ENCODE assay signal across 8 cellular contexts in the genomic region with DNA sequence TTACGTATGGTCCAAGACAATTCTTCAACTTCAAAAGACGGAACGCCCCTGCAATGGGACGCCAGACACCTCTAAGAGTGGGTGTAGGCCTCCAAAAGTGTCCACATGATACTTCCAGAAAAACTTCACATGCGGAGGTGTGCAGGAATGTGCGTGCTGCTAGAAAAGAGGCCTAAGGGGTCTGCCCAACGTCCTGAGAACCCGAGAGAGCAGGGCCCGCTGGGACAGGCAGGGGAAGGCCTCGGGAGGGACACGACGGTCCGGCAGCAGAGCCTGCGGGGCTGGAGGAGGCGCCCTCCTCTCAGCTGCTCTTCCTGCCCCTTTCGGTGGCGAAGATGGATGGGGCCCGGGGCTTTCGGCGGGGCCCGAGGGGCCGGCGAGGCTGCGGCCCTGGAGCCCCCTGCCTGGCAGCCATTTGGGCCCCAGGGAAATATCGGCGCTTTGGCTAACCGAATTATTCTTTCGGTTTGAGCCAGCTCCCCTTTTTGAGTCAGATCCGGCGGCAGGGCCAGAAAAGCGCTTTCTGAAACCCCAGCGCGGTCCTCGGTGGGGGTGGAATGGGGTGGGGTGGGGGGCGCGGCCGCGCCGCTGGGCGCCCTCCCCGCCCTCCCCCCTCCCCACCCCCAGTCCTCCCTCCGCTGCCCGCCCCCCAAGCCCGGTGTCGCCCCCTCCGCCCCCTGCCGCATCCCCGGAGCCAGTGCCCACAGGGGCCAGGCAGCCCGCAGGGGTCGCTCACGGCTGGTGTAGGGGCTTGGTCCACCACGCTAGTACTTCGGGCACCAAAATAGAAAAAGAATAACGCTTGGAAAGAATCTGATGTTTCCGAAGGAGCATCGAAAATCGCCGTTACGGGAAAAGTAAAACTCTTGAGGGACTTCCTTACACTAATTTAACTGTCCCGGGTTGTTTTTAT. TPM values are rescaled to one million over a fixed set of nuclear protein-coding genes. Genes with fewer than 3 reads are reported as not detected.
DNase-seq lines count a peak whose midpoint lies in the region; ATAC-seq and TF ChIP-seq lines count a peak whose summit lies in the region.

No MANE protein-coding gene starts in this region.

- H3K9me3 Mint-ChIP-seq in activated naive CD4-positive, alpha-beta T cell treated with anti-CD3 and anti-CD28 coated beads for 36 hours: no peaks in the 10 kb centered on the region

- H3K9me2 ChIP-seq in MM.1S (replicated peaks; ENCODE audit: insufficient read depth, low read length): no peaks in the 10 kb centered on the region

- H4K20me1 ChIP-seq in MM.1S (ENCODE audit: insufficient read depth, low read length): no peaks in the 10 kb centered on the region

- H3K36me3 ChIP-seq in MM.1S (replicated peaks; ENCODE audit: insufficient read depth, low read length) (no peaks in the 10 kb centered on the region), iPS-18a (ENCODE audit: control insufficient read depth, low read depth, low read length) (no peaks in the 10 kb centered on the region)

- CTCF ChIA-PET in activated naive CD4-positive, alpha-beta T cell treated with anti-CD3 and anti-CD28 coated beads for 36 hours (lab: Charles Lee): interaction anchor here (0.6 to 7.9 kb wide), 10 partner anchors 9 to 196 kb away, joined by 3 to 71 read pairs (median 5); a partner anchor contains a TSS

- TF ChIP-seq CTCF in MM.1S (IDR thresholded peaks at IDR 0.05; ENCODE audit: low read length): no peak; the same call in 1 of the 2 replicates

- peak overlapping the region; percentile 99 for H3K27ac Mint-ChIP-seq in activated naive CD4-positive, alpha-beta T cell treated with anti-CD3 and anti-CD28 coated beads for 36 hours

- peak overlapping the region; percentile 65 for H3K4me3 ChIP-seq in MM.1S (ENCODE audit: low read length)
- peak overlapping the region; percentile 52 for H3K4me3 ChIP-seq in iPS-18a (ENCODE audit: low read length)

- H3K27ac ChIP-seq in MM.1S (ENCODE audit: low read length) (peak overlapping the region; percentile 100), iPS-18a (ENCODE audit: low read length) (no peak overlapping the region)

- no peaks in the 10 kb centered on the region for H3K27me3 Mint-ChIP-seq in activated naive CD4-positive, alpha-beta T cell treated with anti-CD3 and anti-CD28 coated beads for 36 hours (ENCODE audit: low read depth)

- ATAC-seq in GM18868 (IDR thresholded peaks at IDR 0.05; ENCODE audit: unreplicated experiment) (peak; percentile 28), GM18502 (IDR thresholded peaks at IDR 0.05; ENCODE audit: poor library complexity, unreplicated experiment) (no peak)

- intact Hi-C loops in activated naive CD4-positive, alpha-beta T cell treated with anti-CD3 and anti-CD28 coated beads for 36 hours (cut with micrococcal nuclease): loop anchor here (5.0 kb wide), 1 partner anchor 205 kb away; no protein-coding TSS in a partner anchor

- H3K4me2 ChIP-seq in MM.1S (ENCODE audit: low read depth, low read length): peak overlapping the region; percentile 96

- H3K4me1 ChIP-seq in MM.1S (ENCODE audit: low read length) (peaks cover 70% of the 10 kb centered on the region), iPS-18a (ENCODE audit: control insufficient read depth, low read depth, low read length) (peaks cover 10% of the 10 kb centered on the region)

- peaks cover 59% of the 10 kb centered on the region for H3K4me1 Mint-ChIP-seq in activated naive CD4-positive, alpha-beta T cell treated with anti-CD3 and anti-CD28 coated beads for 36 hours (ENCODE audit: low read depth)

- 0 out of 2 replicates have a peak overlapping the region, but pooled peaks have one; percentile 28 for H2AFZ ChIP-seq in MM.1S (ENCODE audit: low read length)

- H3K9me3 ChIP-seq in MM.1S (replicated peaks; ENCODE audit: insufficient read depth, low read length) (no peaks in the 10 kb centered on the region), iPS-18a (ENCODE audit: control insufficient read depth, low read depth, low read length) (no peaks in the 10 kb centered on the region)

- peaks cover 9% of the 10 kb centered on the region for H3K79me2 ChIP-seq in MM.1S (ENCODE audit: low read length)

- peak overlapping the region; percentile 78 for H3K4me3 Mint-ChIP-seq in activated naive CD4-positive, alpha-beta T cell treated with anti-CD3 and anti-CD28 coated beads for 36 hours

- H3K27me3 ChIP-seq in MM.1S (replicated peaks; ENCODE audit: insufficient read depth, low read length): no peaks in the 10 kb centered on the region
- H3K27me3 ChIP-seq in iPS-18a (ENCODE audit: control insufficient read depth, insufficient read depth, low read length): peaks cover 35% of the 10 kb centered on the region

- peak; percentile 84 for DNase-seq in MM.1S
- peak; percentile 87 for DNase-seq in activated naive CD4-positive, alpha-beta T cell treated with anti-CD3 and anti-CD28 coated beads for 36 hours
- peak; percentile 70 to 77 for DNase-seq in stimulated activated CD4-positive, alpha-beta T cell treated with anti-CD3 and anti-CD28 coated beads, Interleukin-2, amount 100 ng/mL, for 24 hours
- no peak for DNase-seq in NCI-H2029 (lab: John Stamatoyannopoulos, UW)
- DNase-seq in NCI-H2171 treated with DMSO at 0.1 percent for 48 hours (lab: John Stamatoyannopoulos, UW): no peak

- H3F3A ChIP-seq in MM.1S (ENCODE audit: insufficient read depth, low read length): peaks cover 63% of the 10 kb centered on the region

- H3K36me3 Mint-ChIP-seq in activated naive CD4-positive, alpha-beta T cell treated with anti-CD3 and anti-CD28 coated beads for 36 hours (ENCODE audit: low read depth): no peaks in the 10 kb centered on the region

- H3K9ac ChIP-seq in MM.1S (ENCODE audit: low read length) (peak overlapping the region; percentile 100), iPS-18a (ENCODE audit: low read length) (peak overlapping the region; percentile 37)

RNA-seq across cellular contexts. Expression of a gene that starts 9.2 kb away (rescaled TPM):
- total RNA-seq in activated naive CD4-positive, alpha-beta T cell treated with anti-CD3 and anti-CD28 coated beads for 36 hours: 100 to 1,000 TPM; 349 to 351 TPM

RNA-seq across cellular contexts. Expression of a gene that starts 22.2 kb away (rescaled TPM):
- total RNA-seq in activated naive CD4-positive, alpha-beta T cell treated with anti-CD3 and anti-CD28 coated beads for 36 hours: under 1 TPM; 0.48 to 0.57 TPM

Comparison
In these comparisons a context has a peak if more than half of its experiments do, and no peak if none do; other contexts are left out.
1. DNase-seq: peak in MM.1S (single experiment), activated naive CD4-positive, alpha-beta T cell treated with anti-CD3 and anti-CD28 coated beads for 36 hours (single experiment) and stimulated activated CD4-positive, alpha-beta T cell treated with anti-CD3 and anti-CD28 coated beads, Interleukin-2, amount 100 ng/mL, for 24 hours (2 of 2); none in NCI-H2029 (single experiment) and NCI-H2171 treated with DMSO at 0.1 percent for 48 hours (single experiment).